1 cellular context compared by ENCODE assay signal in the genomic region with DNA sequence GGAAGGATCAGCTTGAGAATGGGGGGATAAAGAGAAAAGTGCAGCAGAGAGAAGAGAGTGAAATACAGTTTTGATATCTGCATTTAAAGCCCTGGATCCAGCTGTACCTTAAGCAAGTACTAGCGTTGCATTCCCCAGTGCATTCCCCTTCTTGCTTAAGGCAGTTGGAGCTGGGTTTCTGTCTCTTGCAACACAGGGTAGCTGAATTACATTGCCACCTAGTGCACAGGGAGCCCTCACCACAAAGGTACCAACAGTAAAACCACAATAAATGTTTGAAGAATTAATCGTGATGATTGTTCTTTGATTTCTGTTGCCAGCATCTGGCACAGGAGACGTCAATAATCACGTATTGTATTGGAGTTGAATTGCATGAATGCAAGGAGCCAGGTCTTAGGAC.
TF ChIP-seq lines count a peak whose summit lies in the region.

No MANE protein-coding gene starts in this region.

TF ChIP-seq in GM23338, 12 proteins besides CTCF, POLR2A, EP300 and RAD21:
- TF ChIP-seq, protein P1, sequence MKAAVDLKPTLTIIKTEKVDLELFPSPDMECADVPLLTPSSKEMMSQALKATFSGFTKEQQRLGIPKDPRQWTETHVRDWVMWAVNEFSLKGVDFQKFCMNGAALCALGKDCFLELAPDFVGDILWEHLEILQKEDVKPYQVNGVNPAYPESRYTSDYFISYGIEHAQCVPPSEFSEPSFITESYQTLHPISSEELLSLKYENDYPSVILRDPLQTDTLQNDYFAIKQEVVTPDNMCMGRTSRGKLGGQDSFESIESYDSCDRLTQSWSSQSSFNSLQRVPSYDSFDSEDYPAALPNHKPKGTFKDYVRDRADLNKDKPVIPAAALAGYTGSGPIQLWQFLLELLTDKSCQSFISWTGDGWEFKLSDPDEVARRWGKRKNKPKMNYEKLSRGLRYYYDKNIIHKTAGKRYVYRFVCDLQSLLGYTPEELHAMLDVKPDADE (IDR thresholded peaks at IDR 0.05): no peak
- TF ChIP-seq ZNF114 (CRISPR knock-in tag; IDR thresholded peaks at IDR 0.05) (no peak), POLR2AphosphoS5 (IDR thresholded peaks at IDR 0.05; ENCODE audit: low read depth) (no peak), STAT1 (IDR thresholded peaks at IDR 0.05; ENCODE audit: unreplicated experiment) (no peak), CREB1 (CRISPR knock-in tag; IDR thresholded peaks at IDR 0.05; ENCODE audit: low read depth) (no peak), NANOG (IDR thresholded peaks at IDR 0.05; ENCODE audit: borderline replicate concordance) (no peak), EZH2phosphoT487 (IDR thresholded peaks at IDR 0.05; ENCODE audit: unreplicated experiment) (no peak), EZH2 (IDR thresholded peaks at IDR 0.05; ENCODE audit: low read depth, unreplicated experiment) (no peak), JUNB (IDR thresholded peaks at IDR 0.05; ENCODE audit: unreplicated experiment) (no peak), ZNF331 (CRISPR knock-in tag; IDR thresholded peaks at IDR 0.05; ENCODE audit: low read depth) (no peak)
- TF ChIP-seq, protein P2, sequence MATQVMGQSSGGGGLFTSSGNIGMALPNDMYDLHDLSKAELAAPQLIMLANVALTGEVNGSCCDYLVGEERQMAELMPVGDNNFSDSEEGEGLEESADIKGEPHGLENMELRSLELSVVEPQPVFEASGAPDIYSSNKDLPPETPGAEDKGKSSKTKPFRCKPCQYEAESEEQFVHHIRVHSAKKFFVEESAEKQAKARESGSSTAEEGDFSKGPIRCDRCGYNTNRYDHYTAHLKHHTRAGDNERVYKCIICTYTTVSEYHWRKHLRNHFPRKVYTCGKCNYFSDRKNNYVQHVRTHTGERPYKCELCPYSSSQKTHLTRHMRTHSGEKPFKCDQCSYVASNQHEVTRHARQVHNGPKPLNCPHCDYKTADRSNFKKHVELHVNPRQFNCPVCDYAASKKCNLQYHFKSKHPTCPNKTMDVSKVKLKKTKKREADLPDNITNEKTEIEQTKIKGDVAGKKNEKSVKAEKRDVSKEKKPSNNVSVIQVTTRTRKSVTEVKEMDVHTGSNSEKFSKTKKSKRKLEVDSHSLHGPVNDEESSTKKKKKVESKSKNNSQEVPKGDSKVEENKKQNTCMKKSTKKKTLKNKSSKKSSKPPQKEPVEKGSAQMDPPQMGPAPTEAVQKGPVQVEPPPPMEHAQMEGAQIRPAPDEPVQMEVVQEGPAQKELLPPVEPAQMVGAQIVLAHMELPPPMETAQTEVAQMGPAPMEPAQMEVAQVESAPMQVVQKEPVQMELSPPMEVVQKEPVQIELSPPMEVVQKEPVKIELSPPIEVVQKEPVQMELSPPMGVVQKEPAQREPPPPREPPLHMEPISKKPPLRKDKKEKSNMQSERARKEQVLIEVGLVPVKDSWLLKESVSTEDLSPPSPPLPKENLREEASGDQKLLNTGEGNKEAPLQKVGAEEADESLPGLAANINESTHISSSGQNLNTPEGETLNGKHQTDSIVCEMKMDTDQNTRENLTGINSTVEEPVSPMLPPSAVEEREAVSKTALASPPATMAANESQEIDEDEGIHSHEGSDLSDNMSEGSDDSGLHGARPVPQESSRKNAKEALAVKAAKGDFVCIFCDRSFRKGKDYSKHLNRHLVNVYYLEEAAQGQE (IDR thresholded peaks at IDR 0.05; ENCODE audit: unreplicated experiment): no peak
- TF ChIP-seq, protein P3, sequence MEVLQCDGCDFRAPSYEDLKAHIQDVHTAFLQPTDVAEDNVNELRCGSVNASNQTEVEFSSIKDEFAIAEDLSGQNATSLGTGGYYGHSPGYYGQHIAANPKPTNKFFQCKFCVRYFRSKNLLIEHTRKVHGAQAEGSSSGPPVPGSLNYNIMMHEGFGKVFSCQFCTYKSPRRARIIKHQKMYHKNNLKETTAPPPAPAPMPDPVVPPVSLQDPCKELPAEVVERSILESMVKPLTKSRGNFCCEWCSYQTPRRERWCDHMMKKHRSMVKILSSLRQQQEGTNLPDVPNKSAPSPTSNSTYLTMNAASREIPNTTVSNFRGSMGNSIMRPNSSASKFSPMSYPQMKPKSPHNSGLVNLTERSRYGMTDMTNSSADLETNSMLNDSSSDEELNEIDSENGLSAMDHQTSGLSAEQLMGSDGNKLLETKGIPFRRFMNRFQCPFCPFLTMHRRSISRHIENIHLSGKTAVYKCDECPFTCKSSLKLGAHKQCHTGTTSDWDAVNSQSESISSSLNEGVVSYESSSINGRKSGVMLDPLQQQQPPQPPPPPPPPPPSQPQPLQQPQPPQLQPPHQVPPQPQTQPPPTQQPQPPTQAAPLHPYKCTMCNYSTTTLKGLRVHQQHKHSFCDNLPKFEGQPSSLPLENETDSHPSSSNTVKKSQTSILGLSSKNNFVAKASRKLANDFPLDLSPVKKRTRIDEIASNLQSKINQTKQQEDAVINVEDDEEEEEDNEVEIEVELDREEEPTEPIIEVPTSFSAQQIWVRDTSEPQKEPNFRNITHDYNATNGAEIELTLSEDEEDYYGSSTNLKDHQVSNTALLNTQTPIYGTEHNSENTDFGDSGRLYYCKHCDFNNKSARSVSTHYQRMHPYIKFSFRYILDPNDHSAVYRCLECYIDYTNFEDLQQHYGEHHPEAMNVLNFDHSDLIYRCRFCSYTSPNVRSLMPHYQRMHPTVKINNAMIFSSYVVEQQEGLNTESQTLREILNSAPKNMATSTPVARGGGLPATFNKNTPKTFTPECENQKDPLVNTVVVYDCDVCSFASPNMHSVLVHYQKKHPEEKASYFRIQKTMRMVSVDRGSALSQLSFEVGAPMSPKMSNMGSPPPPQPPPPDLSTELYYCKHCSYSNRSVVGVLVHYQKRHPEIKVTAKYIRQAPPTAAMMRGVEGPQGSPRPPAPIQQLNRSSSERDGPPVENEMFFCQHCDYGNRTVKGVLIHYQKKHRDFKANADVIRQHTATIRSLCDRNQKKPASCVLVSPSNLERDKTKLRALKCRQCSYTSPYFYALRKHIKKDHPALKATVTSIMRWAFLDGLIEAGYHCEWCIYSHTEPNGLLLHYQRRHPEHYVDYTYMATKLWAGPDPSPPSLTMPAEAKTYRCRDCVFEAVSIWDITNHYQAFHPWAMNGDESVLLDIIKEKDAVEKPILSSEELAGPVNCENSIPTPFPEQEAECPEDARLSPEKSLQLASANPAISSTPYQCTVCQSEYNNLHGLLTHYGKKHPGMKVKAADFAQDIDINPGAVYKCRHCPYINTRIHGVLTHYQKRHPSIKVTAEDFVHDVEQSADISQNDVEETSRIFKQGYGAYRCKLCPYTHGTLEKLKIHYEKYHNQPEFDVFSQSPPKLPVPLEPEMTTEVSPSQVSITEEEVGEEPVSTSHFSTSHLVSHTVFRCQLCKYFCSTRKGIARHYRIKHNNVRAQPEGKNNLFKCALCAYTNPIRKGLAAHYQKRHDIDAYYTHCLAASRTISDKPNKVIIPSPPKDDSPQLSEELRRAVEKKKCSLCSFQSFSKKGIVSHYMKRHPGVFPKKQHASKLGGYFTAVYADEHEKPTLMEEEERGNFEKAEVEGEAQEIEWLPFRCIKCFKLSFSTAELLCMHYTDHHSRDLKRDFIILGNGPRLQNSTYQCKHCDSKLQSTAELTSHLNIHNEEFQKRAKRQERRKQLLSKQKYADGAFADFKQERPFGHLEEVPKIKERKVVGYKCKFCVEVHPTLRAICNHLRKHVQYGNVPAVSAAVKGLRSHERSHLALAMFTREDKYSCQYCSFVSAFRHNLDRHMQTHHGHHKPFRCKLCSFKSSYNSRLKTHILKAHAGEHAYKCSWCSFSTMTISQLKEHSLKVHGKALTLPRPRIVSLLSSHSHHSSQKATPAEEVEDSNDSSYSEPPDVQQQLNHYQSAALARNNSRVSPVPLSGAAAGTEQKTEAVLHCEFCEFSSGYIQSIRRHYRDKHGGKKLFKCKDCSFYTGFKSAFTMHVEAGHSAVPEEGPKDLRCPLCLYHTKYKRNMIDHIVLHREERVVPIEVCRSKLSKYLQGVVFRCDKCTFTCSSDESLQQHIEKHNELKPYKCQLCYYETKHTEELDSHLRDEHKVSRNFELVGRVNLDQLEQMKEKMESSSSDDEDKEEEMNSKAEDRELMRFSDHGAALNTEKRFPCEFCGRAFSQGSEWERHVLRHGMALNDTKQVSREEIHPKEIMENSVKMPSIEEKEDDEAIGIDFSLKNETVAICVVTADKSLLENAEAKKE (CRISPR knock-in tag; IDR thresholded peaks at IDR 0.05): no peak
